ENCODE assay signal across 12 cellular contexts in genomic region chr9:68721934-68722333, GRCh38. TPM values are rescaled to one million over a fixed set of nuclear protein-coding genes. Genes with fewer than 3 reads are reported as not detected.
"Had no signal": no experiment of that assay in that cellular context is flagged by ENCODE, and none has a peak within 500 bp of the region (broad histone marks: within the 10 kb centered on the region; RNA-seq: fewer than 3 reads in every experiment).

No MANE protein-coding gene starts in this region.

- H3K9me3 Mint-ChIP-seq: GM23338, HFFc6 had no signal

- H2AFZ ChIP-seq: GM23248, GM23338 had no signal

- H3K36me3 ChIP-seq: HAP-1 had no signal

- H3K9me3 ChIP-seq: HAP-1 had no signal

- FAIRE-seq: H1, H54 had no signal

- ATAC-seq: GM23338, HCT116 had no signal

- H3K4me1 ChIP-seq: HAP-1 had no signal

- H3K27ac Mint-ChIP-seq: GM23338, H9, HFFc6 had no signal

- DNase-seq: GM23248, GOT3, H7, H9, HCEC 1CT, HFFc6 had no signal

- H3K4me3 Mint-ChIP-seq: GM23338, H9, HFFc6 had no signal

- H3K9ac ChIP-seq: GM23248 had no signal

- H3K27ac ChIP-seq: GM23248 had no signal

- H3K4me3 ChIP-seq: GM23248, GM23338, HAP-1 had no signal

- H3K4me2 ChIP-seq: GM23338 had no signal

RNA-seq across cellular contexts. Expression of gene PIP5K1B, which starts 16.9 kb away (rescaled TPM):
- total RNA-seq: GM23248, H4, HFFc6 had no signal
- polyA plus RNA-seq: GM23248 had no signal
